20 cellular contexts compared by ENCODE assay signal in the genomic region with DNA sequence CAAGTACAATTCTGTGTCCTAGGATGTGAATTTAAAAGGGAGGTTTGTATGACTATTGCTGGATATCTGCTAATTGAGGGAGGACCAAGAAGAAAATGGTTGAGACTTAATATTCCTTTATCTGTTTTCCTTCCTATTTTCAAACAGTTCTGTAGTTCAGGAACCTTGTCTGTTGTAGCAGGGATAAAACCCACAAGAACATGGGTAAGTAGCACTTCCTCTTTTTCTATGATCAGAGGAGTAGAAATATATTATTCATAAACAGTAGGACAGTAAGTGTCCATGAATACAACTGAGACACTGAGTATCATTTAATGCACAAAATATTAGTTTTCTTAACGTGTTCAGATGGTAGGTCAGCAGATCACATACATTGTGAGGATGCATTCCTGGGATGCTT. TPM values are rescaled to one million over a fixed set of nuclear protein-coding genes. Genes with fewer than 3 reads are reported as not detected.
"Had no signal": no experiment of that assay in that cellular context is flagged by ENCODE, and none has a peak within 500 bp of the region (broad histone marks: within the 10 kb centered on the region; RNA-seq: fewer than 3 reads in every experiment).

No MANE protein-coding gene starts in this region.

- DNase-seq: activated B cell treated with CpG ODN at 0.5 μM for 24 hours; activated CD4-positive, alpha-beta T cell treated with anti-CD3 and anti-CD28 coated beads, Interleukin-2, amount 10 ng/mL, durations not matched to agents 7 days and 5 days; activated naive CD4-positive, alpha-beta T cell treated with anti-CD3 and anti-CD28 coated beads, Interleukin-2, amount 50 U/mL, for 16 hours; adrenal gland; central memory CD4-positive, alpha-beta T cell; effector CD8-positive, alpha-beta T cell; foreskin melanocyte; heart left ventricle; islet precursor cell; left lung; ovary; stimulated activated CD4-positive, alpha-beta T cell treated with anti-CD3 and anti-CD28 coated beads, Interleukin-12 subunit alpha, Interleukin-12 subunit beta, amount 100 ng/mL, for 4 hours; stimulated activated naive CD4-positive, alpha-beta T cell treated with Interleukin-2 at 50 U/mL for 16 hours; T1000; upper lobe of left lung had no signal

- H3K4me1 ChIP-seq: adrenal gland, heart left ventricle, suprapubic skin, upper lobe of left lung had no signal

- H3K9me3 ChIP-seq: adrenal gland, left lung, ovary, suprapubic skin had no signal

- H3K27ac ChIP-seq: adrenal gland, coronary artery, heart left ventricle, left lung, ovary, suprapubic skin, upper lobe of left lung had no signal

- H3K36me3 ChIP-seq: adrenal gland, heart left ventricle, left lung, ovary, suprapubic skin, upper lobe of left lung had no signal

- ATAC-seq: heart left ventricle, left lung had no signal

- H3K27me3 ChIP-seq: adrenal gland, heart left ventricle, left lung, ovary, suprapubic skin, upper lobe of left lung had no signal

- H3K4me3 ChIP-seq: adrenal gland, coronary artery, heart left ventricle, left lung, ovary, suprapubic skin, upper lobe of left lung had no signal

RNA-seq across cellular contexts. Expression of gene MS4A3, which starts 7.7 kb away (rescaled TPM):
- total RNA-seq: activated B cell treated with CpG ODN at 0.5 μM for 24 hours; activated CD4-positive, alpha-beta T cell treated with anti-CD3 and anti-CD28 coated beads, Interleukin-2, amount 10 ng/mL, durations not matched to agents 7 days and 5 days; activated CD8-positive, alpha-beta memory T cell treated with anti-CD3 and anti-CD28 coated beads for 36 hours; activated T-helper 2 cell treated with anti-CD3 and anti-CD28 coated beads, Interferon-gamma antibody, Interleukin-2, Interleukin-4, amounts not matched to agents 10 μg/mL and 5 μg/mL and 100 μg/mL, durations not matched to agents 14 hours and 24 hours and 36 hours; adrenal gland; ovary; suprapubic skin had no signal
- polyA plus RNA-seq: adrenal gland, neural cell, ovary had no signal

RNA-seq across cellular contexts. Expression of gene OOSP2, which starts 23.9 kb away (rescaled TPM):
- total RNA-seq: activated B cell treated with CpG ODN at 0.5 μM for 24 hours; activated CD4-positive, alpha-beta T cell treated with anti-CD3 and anti-CD28 coated beads, Interleukin-2, amount 10 ng/mL, durations not matched to agents 7 days and 5 days; activated CD8-positive, alpha-beta memory T cell treated with anti-CD3 and anti-CD28 coated beads for 36 hours; activated T-helper 2 cell treated with anti-CD3 and anti-CD28 coated beads, Interferon-gamma antibody, Interleukin-2, Interleukin-4, amounts not matched to agents 10 μg/mL and 5 μg/mL and 100 μg/mL, durations not matched to agents 14 hours and 24 hours and 36 hours; adrenal gland; heart left ventricle; left lung; ovary; suprapubic skin; upper lobe of left lung had no signal
- polyA plus RNA-seq: adrenal gland, heart left ventricle, neural cell had no signal

RNA-seq across cellular contexts. Expression of gene MS4A2, which starts 24.3 kb away (rescaled TPM):
- total RNA-seq: activated B cell treated with CpG ODN at 0.5 μM for 24 hours; activated CD4-positive, alpha-beta T cell treated with anti-CD3 and anti-CD28 coated beads, Interleukin-2, amount 10 ng/mL, durations not matched to agents 7 days and 5 days; activated CD8-positive, alpha-beta memory T cell treated with anti-CD3 and anti-CD28 coated beads for 36 hours; activated T-helper 2 cell treated with anti-CD3 and anti-CD28 coated beads, Interferon-gamma antibody, Interleukin-2, Interleukin-4, amounts not matched to agents 10 μg/mL and 5 μg/mL and 100 μg/mL, durations not matched to agents 14 hours and 24 hours and 36 hours had no signal
- polyA plus RNA-seq: neural cell had no signal

RNA-seq across cellular contexts. Expression of gene OOSP4B, which starts 47.1 kb away (rescaled TPM):
- total RNA-seq: activated B cell treated with CpG ODN at 0.5 μM for 24 hours; activated CD4-positive, alpha-beta T cell treated with anti-CD3 and anti-CD28 coated beads, Interleukin-2, amount 10 ng/mL, durations not matched to agents 7 days and 5 days; activated CD8-positive, alpha-beta memory T cell treated with anti-CD3 and anti-CD28 coated beads for 36 hours; activated T-helper 2 cell treated with anti-CD3 and anti-CD28 coated beads, Interferon-gamma antibody, Interleukin-2, Interleukin-4, amounts not matched to agents 10 μg/mL and 5 μg/mL and 100 μg/mL, durations not matched to agents 14 hours and 24 hours and 36 hours; adrenal gland; heart left ventricle; left lung; ovary; suprapubic skin; upper lobe of left lung had no signal
- polyA plus RNA-seq: adrenal gland, heart left ventricle, neural cell had no signal
